25 cellular contexts compared by ENCODE assay signal in genomic region chr1:40414331-40414730, GRCh38. TPM values are rescaled to one million over a fixed set of nuclear protein-coding genes. Genes with fewer than 3 reads are reported as not detected.
A peak's percentile ranks its signal among the peaks of the same experiment; 100 is the strongest.
DNase-seq lines count a peak whose midpoint lies in the region; ATAC-seq and TF ChIP-seq lines count a peak whose summit lies in the region.
"Had no signal": no experiment of that assay in that cellular context is flagged by ENCODE, and none has a peak within 500 bp of the region (broad histone marks: within the 10 kb centered on the region; RNA-seq: fewer than 3 reads in every experiment).

No MANE protein-coding gene starts in this region.

- CTCF ChIA-PET in activated naive CD4-positive, alpha-beta T cell treated with anti-CD3 and anti-CD28 coated beads, Interleukin-2, amount 10 ng/mL, durations not matched to agents 7 days and 5 days (lab: Charles Lee), result interaction anchor here (1.4 to 1.6 kb wide), 2 partner anchors 9 to 261 kb away, joined by 3 read pairs; no protein-coding TSS in a partner anchor

- no peaks in the 10 kb centered on the region for H3K9me3 ChIP-seq in endodermal cell (ENCODE audit: control insufficient read depth, low read length)
- no peaks in the 10 kb centered on the region for H3K9me3 ChIP-seq in BE2C
- H3K9me3 ChIP-seq: Peyer's patch, prostate gland had no signal

- H3K4me1 Mint-ChIP-seq in activated naive CD4-positive, alpha-beta T cell treated with anti-CD3 and anti-CD28 coated beads, Interleukin-2, amount 10 ng/mL, durations not matched to agents 7 days and 5 days, result peaks cover 18% of the 10 kb centered on the region
- H3K4me1 Mint-ChIP-seq in activated T-helper 1 cell treated with anti-CD3 and anti-CD28 coated beads, Interleukin-12 subunit alpha, Interleukin-12 subunit beta, Interleukin-2, Interleukin-4 antibody, amounts not matched to agents 30 ng/mL and 10 ng/mL and 1 ng/mL, durations not matched to agents 14 hours and 24 hours and 36 hours (ENCODE audit: low read depth), result peaks cover 38% of the 10 kb centered on the region
- peaks cover 24% of the 10 kb centered on the region for H3K4me1 Mint-ChIP-seq in endodermal cell
- H3K4me1 Mint-ChIP-seq in stimulated activated naive B cell treated with anti-CD40 and anti-IgM and Interleukin-4, amounts not matched to agents 10 μg/mL and 1 μg/mL and 100 μg/mL, for 72 hours, result peaks cover 0 to 6% of the 10 kb centered on the region in 2 donors
- H3K4me1 Mint-ChIP-seq: activated B cell treated with CpG ODN at 0.5 μM for 24 hours, CD14-positive monocyte had no signal

- no peak for DNase-seq in activated naive CD4-positive, alpha-beta T cell treated with anti-CD3 and anti-CD28 coated beads, Interleukin-2, amount 10 ng/mL, durations not matched to agents 7 days and 5 days
- no peak for DNase-seq in activated naive CD4-positive, alpha-beta T cell (lab: John Stamatoyannopoulos, UW)
- no peak for DNase-seq in activated T-helper 1 cell treated with anti-CD3 and anti-CD28 coated beads, Interleukin-12 subunit alpha, Interleukin-12 subunit beta, Interleukin-2, Interleukin-4 antibody, amounts not matched to agents 30 ng/mL and 10 ng/mL and 1 ng/mL, durations not matched to agents 14 hours and 24 hours and 36 hours (ENCODE audit: low spot score)
- DNase-seq in endodermal cell, result no peak
- DNase-seq in stimulated activated naive B cell treated with anti-CD40 and anti-IgM and Interleukin-4, amounts not matched to agents 10 μg/mL and 1 μg/mL and 100 μg/mL, for 72 hours, result no peak
- no peak for DNase-seq in NCI-H2029 (lab: John Stamatoyannopoulos, UW)
- DNase-seq in BE2C, result no peak
- DNase-seq: activated B cell treated with CpG ODN at 0.5 μM for 24 hours; amniotic stem cell; effector CD8-positive, alpha-beta T cell; erythroblast; head of caudate nucleus; KBM-7; NCI-H1417; NCI-H2081; NCI-H2227 treated with DMSO at 0.1 percent for 48 hours; NCI-H526 treated with DMSO at 0.1 percent for 48 hours; Peyer's patch; SHP77 treated with DMSO at 0.1 percent for 48 hours; stimulated activated CD4-positive, alpha-beta T cell treated with anti-CD3 and anti-CD28 coated beads, Interleukin-4, amount 100 ng/mL, for 4 hours; stimulated activated naive CD4-positive, alpha-beta T cell treated with Interleukin-2 at 50 U/mL for 16 hours had no signal

- H3K27ac Mint-ChIP-seq in activated naive CD4-positive, alpha-beta T cell treated with anti-CD3 and anti-CD28 coated beads, Interleukin-2, amount 10 ng/mL, durations not matched to agents 7 days and 5 days, result peak overlapping the region; percentile 80
- H3K27ac Mint-ChIP-seq in activated T-helper 1 cell treated with anti-CD3 and anti-CD28 coated beads, Interleukin-12 subunit alpha, Interleukin-12 subunit beta, Interleukin-2, Interleukin-4 antibody, amounts not matched to agents 30 ng/mL and 10 ng/mL and 1 ng/mL, durations not matched to agents 14 hours and 24 hours and 36 hours, result peak overlapping the region; percentile 65
- no peak overlapping the region for H3K27ac Mint-ChIP-seq in endodermal cell
- peak overlapping the region; percentile 73 for H3K27ac Mint-ChIP-seq in stimulated activated naive B cell treated with anti-CD40 and anti-IgM and Interleukin-4, amounts not matched to agents 10 μg/mL and 1 μg/mL and 100 μg/mL, for 72 hours
- H3K27ac Mint-ChIP-seq: activated B cell treated with CpG ODN at 0.5 μM for 24 hours had no signal

- H3K9ac ChIP-seq in endodermal cell (ENCODE audit: extremely low read depth, low read length, poor library complexity, severe bottlenecking), result no peak overlapping the region

- no peaks in the 10 kb centered on the region for H3K27me3 Mint-ChIP-seq in activated naive CD4-positive, alpha-beta T cell treated with anti-CD3 and anti-CD28 coated beads, Interleukin-2, amount 10 ng/mL, durations not matched to agents 7 days and 5 days
- no peaks in the 10 kb centered on the region for H3K27me3 Mint-ChIP-seq in activated T-helper 1 cell treated with anti-CD3 and anti-CD28 coated beads, Interleukin-12 subunit alpha, Interleukin-12 subunit beta, Interleukin-2, Interleukin-4 antibody, amounts not matched to agents 30 ng/mL and 10 ng/mL and 1 ng/mL, durations not matched to agents 14 hours and 24 hours and 36 hours (ENCODE audit: insufficient read depth)
- H3K27me3 Mint-ChIP-seq in endodermal cell (ENCODE audit: insufficient read depth), result no peaks in the 10 kb centered on the region
- no peaks in the 10 kb centered on the region for H3K27me3 Mint-ChIP-seq in stimulated activated naive B cell treated with anti-CD40 and anti-IgM and Interleukin-4, amounts not matched to agents 10 μg/mL and 1 μg/mL and 100 μg/mL, for 72 hours
- H3K27me3 Mint-ChIP-seq: activated B cell treated with CpG ODN at 0.5 μM for 24 hours had no signal

- H3K4me3 Mint-ChIP-seq in activated naive CD4-positive, alpha-beta T cell treated with anti-CD3 and anti-CD28 coated beads, Interleukin-2, amount 10 ng/mL, durations not matched to agents 7 days and 5 days, result no peak overlapping the region
- no peak overlapping the region for H3K4me3 Mint-ChIP-seq in activated T-helper 1 cell treated with anti-CD3 and anti-CD28 coated beads, Interleukin-12 subunit alpha, Interleukin-12 subunit beta, Interleukin-2, Interleukin-4 antibody, amounts not matched to agents 30 ng/mL and 10 ng/mL and 1 ng/mL, durations not matched to agents 14 hours and 24 hours and 36 hours
- H3K4me3 Mint-ChIP-seq in endodermal cell, result no peak overlapping the region
- no peak overlapping the region for H3K4me3 Mint-ChIP-seq in stimulated activated naive B cell treated with anti-CD40 and anti-IgM and Interleukin-4, amounts not matched to agents 10 μg/mL and 1 μg/mL and 100 μg/mL, for 72 hours
- H3K4me3 Mint-ChIP-seq: activated B cell treated with CpG ODN at 0.5 μM for 24 hours, CD14-positive monocyte had no signal

- H3K4me1 ChIP-seq in endodermal cell (ENCODE audit: control insufficient read depth, insufficient read depth, low read length), result peaks cover under 1% of the 10 kb centered on the region
- no peaks in the 10 kb centered on the region for H3K4me1 ChIP-seq in BE2C
- H3K4me1 ChIP-seq: Peyer's patch, prostate gland had no signal

- H3K27ac ChIP-seq in endodermal cell (ENCODE audit: low read depth, low read length), result no peak overlapping the region
- H3K27ac ChIP-seq: Peyer's patch, prostate gland had no signal

- no peak for TF ChIP-seq CTCF in endodermal cell (conservative IDR thresholded peaks at IDR 0.05)
- no peak for TF ChIP-seq CTCF in BE2C (IDR thresholded peaks at IDR 0.05; ENCODE audit: low read depth, low read length)

- H3K27me3 ChIP-seq in endodermal cell (ENCODE audit: control insufficient read depth, insufficient read depth, low read length, poor library complexity, severe bottlenecking) (no peaks in the 10 kb centered on the region), BE2C (no peaks in the 10 kb centered on the region)
- H3K27me3 ChIP-seq: Peyer's patch had no signal

- WGBS in endodermal cell (ENCODE audit: insufficient coverage in 1 of 2, insufficient read length in 1 of 2), 2 experiments, result 83 to 93% methylated on average over 2 to 3 of the region's 3 CpGs

- intact Hi-C loops in activated T-helper 1 cell treated with anti-CD3 and anti-CD28 coated beads, Interleukin-12 subunit alpha, Interleukin-12 subunit beta, Interleukin-2, Interleukin-4 antibody, amounts not matched to agents 30 ng/mL and 10 ng/mL and 1 ng/mL, durations not matched to agents 14 hours and 24 hours and 36 hours (cut with micrococcal nuclease), result no loop called here

- peaks cover 77% of the 10 kb centered on the region for H3K36me3 ChIP-seq in endodermal cell (ENCODE audit: control insufficient read depth, insufficient read depth, low read length)
- peaks cover 4% of the 10 kb centered on the region for H3K36me3 ChIP-seq in BE2C
- H3K36me3 ChIP-seq: prostate gland had no signal

- H3K9me3 Mint-ChIP-seq in activated naive CD4-positive, alpha-beta T cell treated with anti-CD3 and anti-CD28 coated beads, Interleukin-2, amount 10 ng/mL, durations not matched to agents 7 days and 5 days, result no peaks in the 10 kb centered on the region
- no peaks in the 10 kb centered on the region for H3K9me3 Mint-ChIP-seq in activated T-helper 1 cell treated with anti-CD3 and anti-CD28 coated beads, Interleukin-12 subunit alpha, Interleukin-12 subunit beta, Interleukin-2, Interleukin-4 antibody, amounts not matched to agents 30 ng/mL and 10 ng/mL and 1 ng/mL, durations not matched to agents 14 hours and 24 hours and 36 hours
- H3K9me3 Mint-ChIP-seq in endodermal cell, result no peaks in the 10 kb centered on the region
- no peaks in the 10 kb centered on the region for H3K9me3 Mint-ChIP-seq in stimulated activated naive B cell treated with anti-CD40 and anti-IgM and Interleukin-4, amounts not matched to agents 10 μg/mL and 1 μg/mL and 100 μg/mL, for 72 hours
- H3K9me3 Mint-ChIP-seq: activated B cell treated with CpG ODN at 0.5 μM for 24 hours, CD14-positive monocyte had no signal

- peaks cover 76% of the 10 kb centered on the region for H3K36me3 Mint-ChIP-seq in activated naive CD4-positive, alpha-beta T cell treated with anti-CD3 and anti-CD28 coated beads, Interleukin-2, amount 10 ng/mL, durations not matched to agents 7 days and 5 days
- H3K36me3 Mint-ChIP-seq in activated T-helper 1 cell treated with anti-CD3 and anti-CD28 coated beads, Interleukin-12 subunit alpha, Interleukin-12 subunit beta, Interleukin-2, Interleukin-4 antibody, amounts not matched to agents 30 ng/mL and 10 ng/mL and 1 ng/mL, durations not matched to agents 14 hours and 24 hours and 36 hours (ENCODE audit: low read depth), result peaks cover 82% of the 10 kb centered on the region
- peaks cover 62% of the 10 kb centered on the region for H3K36me3 Mint-ChIP-seq in endodermal cell (ENCODE audit: low read depth)
- peaks cover 49 to 73% of the 10 kb centered on the region in 2 donors for H3K36me3 Mint-ChIP-seq in stimulated activated naive B cell treated with anti-CD40 and anti-IgM and Interleukin-4, amounts not matched to agents 10 μg/mL and 1 μg/mL and 100 μg/mL, for 72 hours

- H3K4me3 ChIP-seq in endodermal cell (ENCODE audit: low read length) (peak overlapping the region; percentile 5), BE2C (ENCODE audit: low read depth, low read length) (no peak overlapping the region)
- H3K4me3 ChIP-seq: lung, Peyer's patch, prostate gland had no signal

- no peak for ATAC-seq in stimulated activated naive B cell treated with anti-CD40 and anti-IgM and Interleukin-4, amounts not matched to agents 10 μg/mL and 1 μg/mL and 100 μg/mL, for 72 hours (replicated peaks)
- no peak for ATAC-seq in GM21717 (IDR thresholded peaks at IDR 0.05; ENCODE audit: unreplicated experiment)

RNA-seq across cellular contexts. Expression of gene ZFP69B, which starts 35.9 kb away (rescaled TPM):
- 5.1 and 5.8 TPM in 2 replicates for total RNA-seq in activated T-helper 1 cell treated with anti-CD3 and anti-CD28 coated beads, Interleukin-12 subunit alpha, Interleukin-12 subunit beta, Interleukin-2, Interleukin-4 antibody, amounts not matched to agents 30 ng/mL and 10 ng/mL and 1 ng/mL, durations not matched to agents 14 hours and 24 hours and 36 hours
- 10 to 100 TPM in 1 of 2 donors, 1 to 10 TPM in 1; 7.7 to 10.3 TPM for total RNA-seq in endodermal cell
- 9.7 TPM for polyA plus RNA-seq in endodermal cell (2013, experiment 1 of 2)
- 9.7 TPM for polyA plus RNA-seq in endodermal cell (2013, experiment 2 of 2)
- 1.4 TPM for polyA plus RNA-seq in BE2C (2012; ENCODE audit: insufficient read depth, insufficient read length, low read depth)

RNA-seq across cellular contexts. Expression of gene SMAP2, which starts 40.8 kb away (rescaled TPM):
- 196 and 201 TPM in 2 replicates for total RNA-seq in activated T-helper 1 cell treated with anti-CD3 and anti-CD28 coated beads, Interleukin-12 subunit alpha, Interleukin-12 subunit beta, Interleukin-2, Interleukin-4 antibody, amounts not matched to agents 30 ng/mL and 10 ng/mL and 1 ng/mL, durations not matched to agents 14 hours and 24 hours and 36 hours
- total RNA-seq in endodermal cell, result 10 to 100 TPM; 21.9 to 22.3 TPM
- polyA plus RNA-seq in endodermal cell (2013, experiment 1 of 2), result 18.0 TPM
- polyA plus RNA-seq in endodermal cell (2013, experiment 2 of 2), result 17.6 TPM
- polyA plus RNA-seq in BE2C (2012; ENCODE audit: insufficient read depth, insufficient read length, low read depth), result 14.0 TPM
